9 cellular contexts compared by ENCODE assay signal in the genomic region with DNA sequence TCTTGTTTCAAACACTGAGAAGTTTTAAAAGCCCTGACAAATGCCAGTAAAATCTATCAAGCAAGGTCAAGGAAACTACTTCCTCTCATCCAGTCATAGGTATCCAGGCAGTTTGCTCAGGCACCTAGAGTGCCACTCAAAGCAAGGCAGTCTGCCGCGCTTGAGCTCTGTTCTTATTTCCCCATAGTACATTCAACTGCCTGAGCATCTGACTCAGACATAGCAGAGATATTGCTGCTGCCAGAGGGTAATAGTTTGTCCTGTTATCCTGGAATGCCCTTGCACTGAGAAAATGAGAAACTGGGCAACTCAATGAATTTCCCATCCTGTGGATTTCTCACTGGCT. TPM values are rescaled to one million over a fixed set of nuclear protein-coding genes. Genes with fewer than 3 reads are reported as not detected.
DNase-seq lines count a peak whose midpoint lies in the region; ATAC-seq and TF ChIP-seq lines count a peak whose summit lies in the region.
"Had no signal": no experiment of that assay in that cellular context is flagged by ENCODE, and none has a peak within 500 bp of the region (broad histone marks: within the 10 kb centered on the region; RNA-seq: fewer than 3 reads in every experiment).

No MANE protein-coding gene starts in this region.

- H3K27me3 ChIP-seq in breast epithelium, result peaks cover 0 to 33% of the 10 kb centered on the region in 2 donors
- H3K27me3 ChIP-seq in upper lobe of left lung, result no peaks in the 10 kb centered on the region

- DNase-seq in MCF 10A (ENCODE audit: unreplicated experiment) (peak; percentile 78), breast epithelium (ENCODE audit: low spot score in 2 of 2) (no peak), iPS-NIHi11 (ENCODE audit: low spot score) (peak; percentile 9), upper lobe of left lung (peak in 1 of 2 donors; percentile 90), SKM-1 treated with dmso at 0.1 percent for 144 hours (lab: John Stamatoyannopoulos, UW; ENCODE audit: unreplicated experiment) (no peak), dedifferentiated amniotic fluid mesenchymal stem cell (ENCODE audit: extremely low spot score) (no peak)
- DNase-seq in activated T-cell treated with anti-CD3 and anti-CD28 coated beads, Interleukin-2, amount 50 U/mL, for 72 hours, result peak; percentile 20 to 40

- H3K9me3 ChIP-seq in breast epithelium, result no peaks in the 10 kb centered on the region
- H3K9me3 ChIP-seq in upper lobe of left lung, result no peaks in the 10 kb centered on the region

- H3K27ac ChIP-seq in breast epithelium, result no peak overlapping the region
- H3K27ac ChIP-seq in upper lobe of left lung, result peak overlapping the region; percentile 31 to 63 (median 56)

- H3K27ac Mint-ChIP-seq in MCF 10A (ENCODE audit: low read depth, unreplicated experiment), result peak overlapping the region; percentile 54
- H3K27ac Mint-ChIP-seq in activated T-cell treated with anti-CD3 and anti-CD28 coated beads, Interleukin-2, amount 50 U/mL, for 72 hours, result peak overlapping the region; percentile 99

- H3K36me3 ChIP-seq in breast epithelium (no peaks in the 10 kb centered on the region), upper lobe of left lung (no peaks in the 10 kb centered on the region)

- ATAC-seq in activated T-cell treated with anti-CD3 and anti-CD28 coated beads, Interleukin-2, amount 50 U/mL, for 72 hours (replicated peaks in 1 of 2), result peak; percentile 64
- ATAC-seq in upper lobe of left lung (ENCODE audit: low FRiP score in 2 of 2) (peak; percentile 88 to 95), HG03521 (IDR thresholded peaks at IDR 0.05; ENCODE audit: unreplicated experiment) (no peak)
- ATAC-seq: Panc1 had no signal

- no TSS peak for BruUV-seq in MCF 10A (replicated peaks; lab: Mats Ljungman, UMichigan)

- H3K4me3 ChIP-seq in breast epithelium (no peak overlapping the region), upper lobe of left lung (no peak overlapping the region)

- H3K4me1 Mint-ChIP-seq in MCF 10A (ENCODE audit: insufficient read depth, unreplicated experiment), result peaks cover 8% of the 10 kb centered on the region
- H3K4me1 Mint-ChIP-seq in activated T-cell treated with anti-CD3 and anti-CD28 coated beads, Interleukin-2, amount 50 U/mL, for 72 hours (ENCODE audit: low read depth), result peaks cover 65% of the 10 kb centered on the region

- H3K9me3 Mint-ChIP-seq in MCF 10A (ENCODE audit: unreplicated experiment), result no peaks in the 10 kb centered on the region
- peaks cover 1 to 2% of the 10 kb centered on the region in 2 donors for H3K9me3 Mint-ChIP-seq in activated T-cell treated with anti-CD3 and anti-CD28 coated beads, Interleukin-2, amount 50 U/mL, for 72 hours

- WGBS in upper lobe of left lung, 2 donors, result 45 to 46% methylated on average over 2 of the region's 2 CpGs

- intact Hi-C loops in MCF 10A (cut with micrococcal nuclease) (no loop called here), breast epithelium (cut with DNase I; ENCODE audit: low total_unique reads) (no loop called here)

- POLR2A ChIA-PET in MCF 10A (lab: Yijun Ruan, JAX), result interaction anchor here (0.8 to 1.8 kb wide), 4 partner anchors 16 to 147 kb away, joined by 3 to 16 read pairs (median 3); partner anchors contain the start of gene ATP8A1

- no peaks in the 10 kb centered on the region for H3K4me1 ChIP-seq in breast epithelium
- peaks cover 3 to 17% (median 12%) of the 10 kb centered on the region in 4 donors for H3K4me1 ChIP-seq in upper lobe of left lung

- TF ChIP-seq EP300 in upper lobe of left lung (IDR thresholded peaks at IDR 0.05), result peak in 1 of 4 donors; percentile 84

- TF ChIP-seq POLR2A in breast epithelium (IDR thresholded peaks at IDR 0.05) (no peak), upper lobe of left lung (IDR thresholded peaks at IDR 0.05) (no peak)

- peaks cover 11% of the 10 kb centered on the region for H3K27me3 Mint-ChIP-seq in MCF 10A (ENCODE audit: insufficient read depth, unreplicated experiment)
- no peaks in the 10 kb centered on the region for H3K27me3 Mint-ChIP-seq in activated T-cell treated with anti-CD3 and anti-CD28 coated beads, Interleukin-2, amount 50 U/mL, for 72 hours (ENCODE audit: low read depth)

- H3K36me3 Mint-ChIP-seq in MCF 10A (ENCODE audit: insufficient read depth, unreplicated experiment), result no peaks in the 10 kb centered on the region
- H3K36me3 Mint-ChIP-seq in activated T-cell treated with anti-CD3 and anti-CD28 coated beads, Interleukin-2, amount 50 U/mL, for 72 hours (ENCODE audit: insufficient read depth in 2 of 2), result peaks cover 4 to 5% of the 10 kb centered on the region in 2 donors

- no peak for TF ChIP-seq CTCF in MCF 10A (IDR thresholded peaks at IDR 0.05; ENCODE audit: unreplicated experiment)
- TF ChIP-seq CTCF in breast epithelium (IDR thresholded peaks at IDR 0.05), result no peak
- no peak for TF ChIP-seq CTCF in upper lobe of left lung (IDR thresholded peaks at IDR 0.05)

- H3K4me3 Mint-ChIP-seq in MCF 10A (ENCODE audit: unreplicated experiment), result no peak overlapping the region
- H3K4me3 Mint-ChIP-seq in activated T-cell treated with anti-CD3 and anti-CD28 coated beads, Interleukin-2, amount 50 U/mL, for 72 hours, result peak overlapping the region; percentile 73 to 93

- CTCF ChIA-PET in MCF 10A (lab: Yijun Ruan, JAX), result interaction anchor here (0.5 to 1.0 kb wide), 2 partner anchors 28 to 108 kb away, joined by 3 to 4 read pairs; no protein-coding TSS in a partner anchor

RNA-seq across cellular contexts. Expression of gene ATP8A1, which starts 16.2 kb away (rescaled TPM):
- 0.19 and 0.34 TPM in 2 replicates for total RNA-seq in MCF 10A (2022)
- 10 to 100 TPM; 12.2 to 17.0 (median 14.8) TPM for total RNA-seq in breast epithelium
- 10 to 100 TPM; 51.7 to 55.9 TPM for total RNA-seq in activated T-cell treated with anti-CD3 and anti-CD28 coated beads, Interleukin-2, amount 50 U/mL, for 72 hours
- total RNA-seq in upper lobe of left lung, result 100 to 1,000 TPM in 4 of 6 donors, 10 to 100 TPM in 2; 39.5 to 264 (median 144) TPM

Comparison
In these comparisons a context has a peak if more than half of its experiments do, and no peak if none do; other contexts are left out.
1. DNase-seq: peak in MCF 10A (single experiment), activated T-cell treated with anti-CD3 and anti-CD28 coated beads, Interleukin-2, amount 50 U/mL, for 72 hours (2 of 2) and iPS-NIHi11 (single experiment); none in breast epithelium (0 of 2), SKM-1 treated with dmso at 0.1 percent for 144 hours (single experiment) and dedifferentiated amniotic fluid mesenchymal stem cell (single experiment).
2. H3K27ac ChIP-seq: peak in upper lobe of left lung (4 of 4); none in breast epithelium (0 of 2).